In genomic region chr2:70191244-70191735, GRCh38 we compare ENCODE assay signal across 8 cellular contexts. TPM values are rescaled to one million over a fixed set of nuclear protein-coding genes. Genes with fewer than 3 reads are reported as not detected.
A peak's percentile ranks its signal among the peaks of the same experiment; 100 is the strongest.
DNase-seq lines count a peak whose midpoint lies in the region; ATAC-seq and TF ChIP-seq lines count a peak whose summit lies in the region.

No MANE protein-coding gene starts in this region.

- H3K9ac ChIP-seq in PC-3 (ENCODE audit: low read length): peak overlapping the region; percentile 83; the same call in 1 of the 2 replicates

- peak overlapping the region; percentile 74 for H2AFZ ChIP-seq in PC-3 (ENCODE audit: low read length)
- peak overlapping the region; percentile 94 for H2AFZ ChIP-seq in osteoblast (ENCODE audit: low read length)

- no peak for TF ChIP-seq CTCF in PC-3 (conservative IDR thresholded peaks at IDR 0.05; ENCODE audit: low read depth, low read length)
- no peak for TF ChIP-seq CTCF in endothelial cell (IDR thresholded peaks at IDR 0.05; ENCODE audit: unreplicated experiment)
- TF ChIP-seq CTCF in osteoblast (IDR thresholded peaks at IDR 0.05; ENCODE audit: extremely low read depth, low read depth, low read length): no peak

- H3K4me2 ChIP-seq in PC-3 (ENCODE audit: low read length) (peak overlapping the region; percentile 85), osteoblast (ENCODE audit: insufficient read depth, low read length) (peak overlapping the region; percentile 79)

- H3K4me3 ChIP-seq in CD4-positive, alpha-beta memory T cell (ENCODE audit: low read length in 2 of 2): peak overlapping the region in 1 of 2 donors; percentile 96
- peak overlapping the region; percentile 79 for H3K4me3 ChIP-seq in PC-3 (ENCODE audit: low read length)
- H3K4me3 ChIP-seq in osteoblast (ENCODE audit: insufficient read depth, low read length): peak overlapping the region; percentile 92

- H3K27ac ChIP-seq in CD4-positive, alpha-beta memory T cell (ENCODE audit: low read depth, low read length): peak overlapping the region; percentile 81
- H3K27ac ChIP-seq in PC-3 (ENCODE audit: low read length): peak overlapping the region; percentile 77; the same call in 1 of the 2 replicates
- peak overlapping the region; percentile 92 for H3K27ac ChIP-seq in osteoblast (ENCODE audit: low read depth, low read length)

- no peak for ATAC-seq in PC-3
- no peak for ATAC-seq in GM21526 (IDR thresholded peaks at IDR 0.05; ENCODE audit: low FRiP score, unreplicated experiment)
- no peak for ATAC-seq in HG03039 (IDR thresholded peaks at IDR 0.05; ENCODE audit: unreplicated experiment)

- H4K20me1 ChIP-seq in PC-3 (ENCODE audit: low read length) (no peaks in the 10 kb centered on the region), osteoblast (ENCODE audit: insufficient read depth, low read length) (no peaks in the 10 kb centered on the region)

- no peaks in the 10 kb centered on the region for H3K27me3 ChIP-seq in CD4-positive, alpha-beta memory T cell (ENCODE audit: insufficient read depth, low read length)
- H3K27me3 ChIP-seq in PC-3 (ENCODE audit: low read length) (no peaks in the 10 kb centered on the region), osteoblast (ENCODE audit: insufficient read depth, low read length) (no peaks in the 10 kb centered on the region)

- H3F3A ChIP-seq in PC-3 (ENCODE audit: low read length, unreplicated experiment): no peaks in the 10 kb centered on the region

- H3K9me3 ChIP-seq in CD4-positive, alpha-beta memory T cell (ENCODE audit: control insufficient read depth in 1 of 2, low read length in 2 of 2): no peaks in the 10 kb centered on the region
- H3K9me3 ChIP-seq in PC-3 (ENCODE audit: low read length) (no peaks in the 10 kb centered on the region), osteoblast (ENCODE audit: low read depth, low read length) (no peaks in the 10 kb centered on the region)

- peaks cover 0 to 6% of the 10 kb centered on the region in 2 donors for H3K36me3 Mint-ChIP-seq in CD4-positive, alpha-beta memory T cell
- H3K36me3 Mint-ChIP-seq in endothelial cell (ENCODE audit: low read depth, unreplicated experiment): no peaks in the 10 kb centered on the region

- H3K27me3 Mint-ChIP-seq in CD4-positive, alpha-beta memory T cell: peaks cover 1% of the 10 kb centered on the region in 2 donors
- peaks cover 3% of the 10 kb centered on the region for H3K27me3 Mint-ChIP-seq in endothelial cell (ENCODE audit: unreplicated experiment)

- H3K4me3 Mint-ChIP-seq in CD4-positive, alpha-beta memory T cell: peak overlapping the region; percentile 90 to 98 (median 96)
- peak overlapping the region; percentile 92 for H3K4me3 Mint-ChIP-seq in endothelial cell (ENCODE audit: unreplicated experiment)

- POLR2A ChIA-PET in CD4-positive, alpha-beta memory T cell (lab: Charles Lee; ENCODE audit: partially characterized antibody): interaction anchor here (0.6 to 2.9 kb wide), 50 partner anchors 9 to 753 kb away, joined by 3 to 85 read pairs (median 4); partner anchors contain the start of genes AAK1, ANXA4, FAM136A and MXD1
- POLR2A ChIA-PET in PC-3 (lab: Charles Lee; ENCODE audit: unreplicated experiment): interaction anchor here (0.5 to 1.1 kb wide), 6 partner anchors 10 to 102 kb away, joined by 3 to 5 read pairs (median 4); partner anchors contain the start of gene SNRPG

- peaks cover 15 to 25% (median 20%) of the 10 kb centered on the region in 4 donors for H3K4me1 Mint-ChIP-seq in CD4-positive, alpha-beta memory T cell
- H3K4me1 Mint-ChIP-seq in endothelial cell (ENCODE audit: unreplicated experiment): peaks cover 5% of the 10 kb centered on the region

- no peak for DNase-seq in CD4-positive, alpha-beta memory T cell
- DNase-seq in PC-3 (no peak), endothelial cell (ENCODE audit: low spot score) (no peak), osteoblast (ENCODE audit: insufficient read length, low spot score, missing footprints) (peak; percentile 8), SW 1271 (lab: John Stamatoyannopoulos, UW) (no peak), kidney glomerular epithelial cell (lab: John Stamatoyannopoulos, UW) (no peak)

- peaks cover 15% of the 10 kb centered on the region for H3K4me1 ChIP-seq in CD4-positive, alpha-beta memory T cell (ENCODE audit: insufficient read depth, low read length)
- peaks cover 15% of the 10 kb centered on the region for H3K4me1 ChIP-seq in PC-3 (ENCODE audit: insufficient read depth, low read length)
- H3K4me1 ChIP-seq in osteoblast (ENCODE audit: insufficient read depth, low read length): no peaks in the 10 kb centered on the region

- intact Hi-C loops in CD4-positive, alpha-beta memory T cell (cut with micrococcal nuclease): loop anchor here (1.0 to 5.0 kb wide), 6 partner anchors 49 to 804 kb away; partner anchors contain the start of genes GFPT1, GMCL1 and PCYOX1
- intact Hi-C loops in PC-3 (cut with micrococcal nuclease): loop anchor here (5.0 kb wide), 1 partner anchor 56 kb away; the partner anchor contains the start of gene TIA1

- H3K36me3 ChIP-seq in CD4-positive, alpha-beta memory T cell (ENCODE audit: insufficient read depth, low read length): no peaks in the 10 kb centered on the region
- no peaks in the 10 kb centered on the region for H3K36me3 ChIP-seq in PC-3 (ENCODE audit: low read depth, low read length)
- H3K36me3 ChIP-seq in osteoblast (ENCODE audit: insufficient read depth, low read length): no peaks in the 10 kb centered on the region

- H3K27ac Mint-ChIP-seq in CD4-positive, alpha-beta memory T cell: peak overlapping the region; percentile 98 to 100 (median 99)
- peak overlapping the region; percentile 92 for H3K27ac Mint-ChIP-seq in endothelial cell (ENCODE audit: unreplicated experiment)

- CTCF ChIA-PET in CD4-positive, alpha-beta memory T cell (lab: Charles Lee; ENCODE audit: partially characterized antibody): interaction anchor here (0.7 to 3.8 kb wide), 17 partner anchors 8 to 754 kb away, joined by 3 to 35 read pairs (median 4); partner anchors contain the start of genes FAM136A, GMCL1, MXD1 and NFU1
- CTCF ChIA-PET in PC-3 (lab: Charles Lee): interaction anchor here (0.6 to 1.0 kb wide), 3 partner anchors 49 to 276 kb away, joined by 3 to 10 read pairs (median 4); partner anchors contain the start of gene MXD1

- peaks cover 0 to 2% (median 0%) of the 10 kb centered on the region in 8 donors for H3K9me3 Mint-ChIP-seq in CD4-positive, alpha-beta memory T cell
- no peaks in the 10 kb centered on the region for H3K9me3 Mint-ChIP-seq in endothelial cell (ENCODE audit: unreplicated experiment)

- H3K79me2 ChIP-seq in PC-3 (ENCODE audit: low read length): peaks cover 15% of the 10 kb centered on the region
- peaks cover 11% of the 10 kb centered on the region for H3K79me2 ChIP-seq in osteoblast (ENCODE audit: insufficient read depth, low read length)

- BruUV-seq in PC-3 (replicated peaks; lab: Mats Ljungman, UMichigan): TSS peak; percentile 96

- H3K9me2 ChIP-seq in PC-3 (replicated peaks; ENCODE audit: low read length): no peaks in the 10 kb centered on the region

RNA-seq across cellular contexts. Expression of gene C2orf42, which starts 0.5 kb away (rescaled TPM):
- total RNA-seq in CD4-positive, alpha-beta memory T cell: 10 to 100 TPM; 36.7 to 47.9 TPM
- 10 to 100 TPM; 22.4 to 26.6 TPM for polyA plus RNA-seq in CD4-positive, alpha-beta memory T cell
- total RNA-seq in PC-3 (2014; rRNA removed): 17.1 and 21.1 TPM in 2 replicates
- total RNA-seq in endothelial cell (ENCODE audit: unreplicated experiment): 15.0 TPM
- total RNA-seq in osteoblast: 24.5 and 25.0 TPM in 2 replicates

RNA-seq across cellular contexts. Expression of gene TIA1, which starts 57.1 kb away (rescaled TPM):
- 100 to 1,000 TPM; 200 to 208 TPM for total RNA-seq in CD4-positive, alpha-beta memory T cell
- 10 to 100 TPM; 43.3 to 51.2 TPM for polyA plus RNA-seq in CD4-positive, alpha-beta memory T cell
- 82.5 and 123 TPM in 2 replicates for total RNA-seq in PC-3 (2014; rRNA removed)
- 200 TPM for total RNA-seq in endothelial cell (ENCODE audit: unreplicated experiment)
- 87.6 and 92.5 TPM in 2 replicates for total RNA-seq in osteoblast
